In the genomic region with DNA sequence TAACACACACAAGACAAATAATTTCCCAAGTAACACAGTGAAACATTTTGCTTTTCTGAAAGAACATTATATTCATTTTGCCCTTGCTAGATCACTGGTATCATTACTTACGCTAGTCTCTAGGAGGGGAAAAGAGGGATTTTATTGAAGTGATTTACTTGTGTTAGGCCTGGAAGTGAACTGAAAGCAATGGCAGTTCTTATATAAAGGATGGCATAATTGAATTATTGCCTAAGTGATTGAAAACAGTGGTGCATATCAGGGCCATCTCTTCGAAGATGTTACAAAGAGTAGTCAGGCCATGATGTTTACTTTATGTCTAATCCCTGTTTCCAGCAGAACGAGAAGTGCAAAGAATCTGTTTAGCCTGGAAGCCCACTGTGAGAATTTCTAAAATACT, we compare ENCODE assay signal across 11 cellular contexts. TPM values are rescaled to one million over a fixed set of nuclear protein-coding genes. Genes with fewer than 3 reads are reported as not detected.
"Had no signal": no experiment of that assay in that cellular context is flagged by ENCODE, and none has a peak within 500 bp of the region (broad histone marks: within the 10 kb centered on the region; RNA-seq: fewer than 3 reads in every experiment).

No MANE protein-coding gene starts in this region.

RNA-seq across cellular contexts. Expression of gene TBX20, which starts 38.8 kb away (rescaled TPM):
- total RNA-seq: natural killer cell treated with Interleukin-12 subunit alpha and Interleukin-12 subunit beta and Interleukin-15 and Interleukin-18, amount 100 ng/mL, for 72 hours; omental fat pad; osteocyte; pancreas; posterior vena cava; sciatic nerve; spleen; suprapubic skin; transverse colon; upper lobe of right lung had no signal
- polyA plus RNA-seq: pancreas, spleen, thymus had no signal
